ENCODE assay signal across 24 cellular contexts in genomic region chr4:153440475-153440874, GRCh38. TPM values are rescaled to one million over a fixed set of nuclear protein-coding genes. Genes with fewer than 3 reads are reported as not detected.
DNase-seq lines count a peak whose midpoint lies in the region; ATAC-seq and TF ChIP-seq lines count a peak whose summit lies in the region.
"Had no signal": no experiment of that assay in that cellular context is flagged by ENCODE, and none has a peak within 500 bp of the region (broad histone marks: within the 10 kb centered on the region; RNA-seq: fewer than 3 reads in every experiment).

No MANE protein-coding gene starts in this region.

- peaks cover 2% of the 10 kb centered on the region for H3K36me3 Mint-ChIP-seq in activated naive CD4-positive, alpha-beta T cell treated with anti-CD3 and anti-CD28 coated beads, Interleukin-2, amount 10 ng/mL, durations not matched to agents 7 days and 5 days
- no peaks in the 10 kb centered on the region for H3K36me3 Mint-ChIP-seq in T-helper 17 cell (ENCODE audit: low read depth)
- H3K36me3 Mint-ChIP-seq in activated CD8-positive, alpha-beta memory T cell treated with anti-CD3 and anti-CD28 coated beads, Interleukin-2, amount 10 ng/mL, durations not matched to agents 7 days and 5 days: no peaks in the 10 kb centered on the region
- H3K36me3 Mint-ChIP-seq: activated CD4-positive, alpha-beta memory T cell treated with anti-CD3 and anti-CD28 coated beads for 36 hours; CD4-positive, CD25-positive, alpha-beta regulatory T cell; neural progenitor cell; type B pancreatic cell had no signal

- H3K9me3 ChIP-seq in T-helper 17 cell (ENCODE audit: control insufficient read depth, low read length, poor library complexity, severe bottlenecking) (no peaks in the 10 kb centered on the region), aorta (ENCODE audit: control insufficient read depth, low read length) (no peaks in the 10 kb centered on the region), vagina (no peaks in the 10 kb centered on the region)
- H3K9me3 ChIP-seq: heart left ventricle had no signal

- H3K4me1 ChIP-seq in aorta (ENCODE audit: control insufficient read depth in 1 of 2, insufficient read depth in 2 of 2, low read length in 2 of 2): no peaks in the 10 kb centered on the region
- no peaks in the 10 kb centered on the region for H3K4me1 ChIP-seq in vagina

- no peaks in the 10 kb centered on the region for H3K27me3 ChIP-seq in aorta (ENCODE audit: control insufficient read depth in 1 of 2, insufficient read depth in 2 of 2, low read length in 1 of 2)
- no peaks in the 10 kb centered on the region for H3K27me3 ChIP-seq in vagina
- H3K27me3 ChIP-seq: heart left ventricle, neural progenitor cell had no signal

- 93% methylated on average over 5 to 6 of the region's 6 CpGs for WGBS in aorta, 2 donors

- peak; percentile 34 for ATAC-seq in HG03159 (IDR thresholded peaks at IDR 0.05; ENCODE audit: unreplicated experiment)
- ATAC-seq in T-helper 17 cell: no peak
- ATAC-seq in aorta (ENCODE audit: low FRiP score): no peak
- no peak for ATAC-seq in GM18505 (IDR thresholded peaks at IDR 0.05; ENCODE audit: unreplicated experiment)
- ATAC-seq in activated CD8-positive, alpha-beta memory T cell treated with anti-CD3 and anti-CD28 coated beads, Interleukin-2, amount 10 ng/mL, durations not matched to agents 7 days and 5 days: no peak
- ATAC-seq: effector memory CD8-positive, alpha-beta T cell; heart left ventricle had no signal

- intact Hi-C loops in aorta (cut with DNase I) (no loop called here), vagina (cut with DNase I) (no loop called here)

- H3K4me3 ChIP-seq in aorta (ENCODE audit: low read length in 2 of 2): no peak overlapping the region
- H3K4me3 ChIP-seq in vagina: no peak overlapping the region
- H3K4me3 ChIP-seq: heart left ventricle, neural progenitor cell had no signal

- peak overlapping the region; percentile 85 for H3K27ac Mint-ChIP-seq in activated naive CD4-positive, alpha-beta T cell treated with anti-CD3 and anti-CD28 coated beads, Interleukin-2, amount 10 ng/mL, durations not matched to agents 7 days and 5 days
- no peak overlapping the region for H3K27ac Mint-ChIP-seq in T-helper 17 cell
- no peak overlapping the region for H3K27ac Mint-ChIP-seq in activated CD8-positive, alpha-beta memory T cell treated with anti-CD3 and anti-CD28 coated beads, Interleukin-2, amount 10 ng/mL, durations not matched to agents 7 days and 5 days
- H3K27ac Mint-ChIP-seq: activated CD4-positive, alpha-beta memory T cell treated with anti-CD3 and anti-CD28 coated beads for 36 hours; activated T-helper 1 cell treated with anti-CD3 and anti-CD28 coated beads, Interleukin-12 subunit alpha, Interleukin-12 subunit beta, Interleukin-2, Interleukin-4 antibody, amounts not matched to agents 30 ng/mL and 10 ng/mL and 1 ng/mL, durations not matched to agents 14 hours and 24 hours and 36 hours; neural progenitor cell; type B pancreatic cell had no signal

- H3K36me3 ChIP-seq in aorta (ENCODE audit: control insufficient read depth in 1 of 2, insufficient read depth in 2 of 2, low read length in 1 of 2) (no peaks in the 10 kb centered on the region), vagina (no peaks in the 10 kb centered on the region)
- H3K36me3 ChIP-seq: heart left ventricle, neural progenitor cell had no signal

- H3K4me3 Mint-ChIP-seq in activated naive CD4-positive, alpha-beta T cell treated with anti-CD3 and anti-CD28 coated beads, Interleukin-2, amount 10 ng/mL, durations not matched to agents 7 days and 5 days: no peak overlapping the region
- peak overlapping the region; percentile 74 for H3K4me3 Mint-ChIP-seq in T-helper 17 cell
- H3K4me3 Mint-ChIP-seq in activated CD8-positive, alpha-beta memory T cell treated with anti-CD3 and anti-CD28 coated beads, Interleukin-2, amount 10 ng/mL, durations not matched to agents 7 days and 5 days: no peak overlapping the region
- H3K4me3 Mint-ChIP-seq: activated CD4-positive, alpha-beta memory T cell treated with anti-CD3 and anti-CD28 coated beads for 36 hours; activated T-helper 1 cell treated with anti-CD3 and anti-CD28 coated beads, Interleukin-12 subunit alpha, Interleukin-12 subunit beta, Interleukin-2, Interleukin-4 antibody, amounts not matched to agents 30 ng/mL and 10 ng/mL and 1 ng/mL, durations not matched to agents 14 hours and 24 hours and 36 hours; neural progenitor cell; type B pancreatic cell had no signal

- no peak for DNase-seq in activated naive CD4-positive, alpha-beta T cell treated with anti-CD3 and anti-CD28 coated beads, Interleukin-2, amount 10 ng/mL, durations not matched to agents 7 days and 5 days
- no peak for DNase-seq in activated naive CD4-positive, alpha-beta T cell treated with anti-CD3 and anti-CD28 coated beads, Interleukin-2, amount 50 U/mL, for 16 hours
- DNase-seq in T-helper 17 cell (no peak), aorta (no peak), vagina (ENCODE audit: extremely low spot score in 2 of 2) (no peak)
- no peak for DNase-seq in activated CD8-positive, alpha-beta memory T cell treated with anti-CD3 and anti-CD28 coated beads, Interleukin-2, amount 10 ng/mL, durations not matched to agents 7 days and 5 days
- DNase-seq: activated CD4-positive, alpha-beta memory T cell treated with anti-CD3 and anti-CD28 coated beads for 36 hours; CD4-positive, CD25-positive, alpha-beta regulatory T cell; cerebellar nuclear complex; DMS79 treated with DMSO at 0.1 percent for 48 hours; effector memory CD8-positive, alpha-beta T cell; heart left ventricle; islet precursor cell; mesendoderm; NCI-H1105 treated with DMSO at 0.1 percent for 48 hours; NCI-H774; stimulated activated naive CD4-positive, alpha-beta T cell treated with Interleukin-2 at 50 U/mL for 16 hours; SW 1271 had no signal

- H3K4me1 Mint-ChIP-seq in activated naive CD4-positive, alpha-beta T cell treated with anti-CD3 and anti-CD28 coated beads, Interleukin-2, amount 10 ng/mL, durations not matched to agents 7 days and 5 days: peaks cover 49% of the 10 kb centered on the region
- H3K4me1 Mint-ChIP-seq in T-helper 17 cell: peaks cover 31% of the 10 kb centered on the region
- H3K4me1 Mint-ChIP-seq in activated CD8-positive, alpha-beta memory T cell treated with anti-CD3 and anti-CD28 coated beads, Interleukin-2, amount 10 ng/mL, durations not matched to agents 7 days and 5 days: peaks cover 33% of the 10 kb centered on the region

- no peak for TF ChIP-seq CTCF in vagina (IDR thresholded peaks at IDR 0.05)

- no peaks in the 10 kb centered on the region for H3K9me3 Mint-ChIP-seq in activated naive CD4-positive, alpha-beta T cell treated with anti-CD3 and anti-CD28 coated beads, Interleukin-2, amount 10 ng/mL, durations not matched to agents 7 days and 5 days
- no peaks in the 10 kb centered on the region for H3K9me3 Mint-ChIP-seq in activated CD8-positive, alpha-beta memory T cell treated with anti-CD3 and anti-CD28 coated beads, Interleukin-2, amount 10 ng/mL, durations not matched to agents 7 days and 5 days (ENCODE audit: low read depth)
- H3K9me3 Mint-ChIP-seq: activated CD4-positive, alpha-beta memory T cell treated with anti-CD3 and anti-CD28 coated beads for 36 hours; activated T-helper 1 cell treated with anti-CD3 and anti-CD28 coated beads, Interleukin-12 subunit alpha, Interleukin-12 subunit beta, Interleukin-2, Interleukin-4 antibody, amounts not matched to agents 30 ng/mL and 10 ng/mL and 1 ng/mL, durations not matched to agents 14 hours and 24 hours and 36 hours; CD4-positive, CD25-positive, alpha-beta regulatory T cell; effector memory CD8-positive, alpha-beta T cell; neural progenitor cell; type B pancreatic cell had no signal

- CTCF ChIA-PET in activated naive CD4-positive, alpha-beta T cell treated with anti-CD3 and anti-CD28 coated beads, Interleukin-2, amount 10 ng/mL, durations not matched to agents 7 days and 5 days (lab: Charles Lee): no interaction called here
- CTCF ChIA-PET in activated CD8-positive, alpha-beta memory T cell treated with anti-CD3 and anti-CD28 coated beads, Interleukin-2, amount 10 ng/mL, durations not matched to agents 7 days and 5 days (lab: Charles Lee): no interaction called here

- H3K27ac ChIP-seq in aorta (ENCODE audit: low read depth in 1 of 2, low read length in 2 of 2): no peak overlapping the region
- no peak overlapping the region for H3K27ac ChIP-seq in vagina
- H3K27ac ChIP-seq: heart left ventricle, HL-60, neural progenitor cell had no signal

- no peak for TF ChIP-seq POLR2A in vagina (IDR thresholded peaks at IDR 0.05)
- no peak for TF ChIP-seq POLR2A in GM18505 (IDR thresholded peaks at IDR 0.05; ENCODE audit: borderline replicate concordance, extremely low read depth, insufficient read depth, insufficient read length)

- H3K27me3 Mint-ChIP-seq in activated naive CD4-positive, alpha-beta T cell treated with anti-CD3 and anti-CD28 coated beads, Interleukin-2, amount 10 ng/mL, durations not matched to agents 7 days and 5 days: peaks cover 3% of the 10 kb centered on the region
- no peaks in the 10 kb centered on the region for H3K27me3 Mint-ChIP-seq in T-helper 17 cell
- peaks cover 4% of the 10 kb centered on the region for H3K27me3 Mint-ChIP-seq in activated CD8-positive, alpha-beta memory T cell treated with anti-CD3 and anti-CD28 coated beads, Interleukin-2, amount 10 ng/mL, durations not matched to agents 7 days and 5 days
- H3K27me3 Mint-ChIP-seq: activated CD4-positive, alpha-beta memory T cell treated with anti-CD3 and anti-CD28 coated beads for 36 hours; CD4-positive, CD25-positive, alpha-beta regulatory T cell; effector memory CD8-positive, alpha-beta T cell; type B pancreatic cell had no signal

RNA-seq across cellular contexts. Expression of gene TMEM131L, which starts 25.7 kb away (rescaled TPM):
- 10 to 100 TPM; 83.8 to 92.7 TPM for total RNA-seq in T-helper 17 cell
- total RNA-seq in aorta: 10 to 100 TPM; 20.1 to 22.5 TPM
- 10 to 100 TPM in 1 of 2 donors, 1 to 10 TPM in 1; 2.0 to 14.8 TPM for polyA plus RNA-seq in aorta
- 17.7 TPM for total RNA-seq in vagina
- 10 to 100 TPM; 29.2 to 34.0 TPM for total RNA-seq in activated CD8-positive, alpha-beta memory T cell treated with anti-CD3 and anti-CD28 coated beads, Interleukin-2, amount 10 ng/mL, durations not matched to agents 7 days and 5 days
